3 cellular contexts compared by ENCODE assay signal in genomic region chr4:184734758-184735157, GRCh38.
TF ChIP-seq lines count a peak whose summit lies in the region.

No MANE protein-coding gene starts in this region.

TF ChIP-seq in SK-N-SH, 30 proteins besides CTCF, POLR2A, EP300 and RAD21 (continued from another document):
- TF ChIP-seq FOXJ3 (CRISPR knock-in tag; IDR thresholded peaks at IDR 0.05): no peak
- no peak for TF ChIP-seq TCF12 (IDR thresholded peaks at IDR 0.05)
- TF ChIP-seq NRF1 (IDR thresholded peaks at IDR 0.05; ENCODE audit: low read depth, low read length): no peak
- no peak for TF ChIP-seq ELF1 (IDR thresholded peaks at IDR 0.05)
- no peak for TF ChIP-seq POLR2AphosphoS5 (IDR thresholded peaks at IDR 0.05; ENCODE audit: low read depth, low read length)
- no peak for TF ChIP-seq RFX5 (IDR thresholded peaks at IDR 0.05; ENCODE audit: low read length)
TF ChIP-seq in SK-N-SH: peak in this region for 0.

TF ChIP-seq in SK-N-SH treated with all-trans-retinoic acid at 6 μM for 48 hours, 23 proteins besides CTCF, POLR2A, EP300 and RAD21 (continued from another document):
- TF ChIP-seq TSHZ2 (CRISPR knock-in tag; IDR thresholded peaks at IDR 0.05) (no peak), GLIS3 (CRISPR knock-in tag; IDR thresholded peaks at IDR 0.05) (no peak), SNAI2 (CRISPR knock-in tag; IDR thresholded peaks at IDR 0.05) (no peak), PPARA (CRISPR knock-in tag; IDR thresholded peaks at IDR 0.05; ENCODE audit: borderline replicate concordance) (no peak), ZFP3 (CRISPR knock-in tag; IDR thresholded peaks at IDR 0.05) (no peak), CSRNP3 (CRISPR knock-in tag; IDR thresholded peaks at IDR 0.05) (no peak), PATZ1 (CRISPR knock-in tag; IDR thresholded peaks at IDR 0.05; ENCODE audit: borderline replicate concordance) (no peak), BACH2 (CRISPR knock-in tag; IDR thresholded peaks at IDR 0.05; ENCODE audit: borderline replicate concordance) (no peak), ZNF70 (CRISPR knock-in tag; IDR thresholded peaks at IDR 0.05) (no peak)

TF ChIP-seq in WTC11, 78 proteins besides CTCF, POLR2A, EP300 and RAD21 (continued from another document):
- TF ChIP-seq ARID4B (CRISPR knock-in tag; IDR thresholded peaks at IDR 0.05; ENCODE audit: borderline replicate concordance): no peak
- TF ChIP-seq CBFB (CRISPR knock-in tag; IDR thresholded peaks at IDR 0.05; ENCODE audit: low read depth): no peak
- TF ChIP-seq ZMAT4 (CRISPR knock-in tag; IDR thresholded peaks at IDR 0.05): no peak
- TF ChIP-seq HMGXB4 (CRISPR knock-in tag; IDR thresholded peaks at IDR 0.05): no peak
- no peak for TF ChIP-seq GABPB1 (CRISPR knock-in tag; IDR thresholded peaks at IDR 0.05)
- TF ChIP-seq CREM (CRISPR knock-in tag; IDR thresholded peaks at IDR 0.05): no peak
- no peak for TF ChIP-seq NR2C2 (CRISPR knock-in tag; IDR thresholded peaks at IDR 0.05)
- TF ChIP-seq CDX4 (CRISPR knock-in tag; IDR thresholded peaks at IDR 0.05; ENCODE audit: borderline replicate concordance): no peak
- no peak for TF ChIP-seq E2F1 (CRISPR knock-in tag; IDR thresholded peaks at IDR 0.05)
- TF ChIP-seq ZNF263 (CRISPR knock-in tag; IDR thresholded peaks at IDR 0.05; ENCODE audit: low read depth): no peak
- no peak for TF ChIP-seq ESRRA (CRISPR knock-in tag; IDR thresholded peaks at IDR 0.05; ENCODE audit: borderline replicate concordance)
- TF ChIP-seq KAT7 (CRISPR knock-in tag; IDR thresholded peaks at IDR 0.05; ENCODE audit: borderline replicate concordance): no peak
